ENCODE assay signal across 1 cellular context in the genomic region with DNA sequence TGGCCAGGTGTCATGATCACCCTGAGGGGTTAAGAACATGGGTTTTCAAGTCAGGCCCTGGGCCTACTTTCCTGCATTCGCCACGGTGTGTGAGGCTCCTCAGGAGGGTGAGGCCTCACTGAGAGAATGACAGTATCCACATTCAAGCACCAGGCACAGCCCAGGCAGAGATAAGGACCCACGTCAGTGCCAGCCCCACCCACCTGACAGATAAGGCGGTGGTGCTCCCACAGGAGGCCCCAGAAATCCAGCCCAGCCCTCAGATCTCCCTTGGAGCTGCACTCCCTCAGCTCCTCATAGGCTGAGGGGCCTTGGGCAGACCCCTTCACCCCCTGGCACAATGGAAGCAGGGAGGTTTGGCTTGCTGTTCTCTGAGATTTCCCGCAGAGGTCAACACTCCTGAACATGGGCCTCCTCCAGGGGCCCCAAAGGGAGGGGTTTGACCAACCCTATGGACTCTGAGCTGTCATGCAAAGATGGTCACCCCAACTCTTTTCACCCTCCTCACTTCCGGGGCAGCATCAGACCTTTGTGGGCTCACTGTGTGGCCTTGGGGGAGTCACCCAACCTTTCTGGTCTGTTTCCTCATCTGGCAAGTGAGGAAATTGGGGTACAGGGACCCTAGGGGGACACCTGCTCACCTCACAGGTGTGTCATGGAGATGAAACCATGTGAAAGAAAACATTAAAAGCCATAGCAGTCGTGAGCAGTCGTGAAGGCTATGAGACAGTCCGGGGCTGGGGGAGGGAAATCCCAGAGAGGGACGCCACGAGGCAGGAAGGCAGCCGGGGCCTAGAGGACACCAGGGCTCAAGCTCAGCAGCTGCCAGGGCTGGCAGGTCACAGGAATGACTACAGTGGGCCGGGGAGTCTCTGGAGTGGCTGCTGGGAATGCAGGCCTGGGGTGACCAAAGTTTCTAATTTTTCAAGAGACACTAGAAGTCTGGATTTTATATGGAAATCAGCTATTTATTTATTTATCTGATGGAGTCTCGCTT.
TF ChIP-seq lines count a peak whose summit lies in the region.

No MANE protein-coding gene starts in this region.

TF ChIP-seq in HepG2, 621 proteins besides CTCF, POLR2A, EP300 and RAD21 (continued from another document):
- peak; percentile 29; the same call in 1 of the 2 replicates for TF ChIP-seq HNF4G (IDR thresholded peaks at IDR 0.05; ENCODE audit: borderline replicate concordance, low read depth, low read length)
- no peak for TF ChIP-seq HNF4G (CRISPR knock-in tag; IDR thresholded peaks at IDR 0.05; ENCODE audit: borderline replicate concordance, low read depth)
- TF ChIP-seq HNF4A (CRISPR knock-in tag; IDR thresholded peaks at IDR 0.05) = peak; percentile 57
- TF ChIP-seq ZNF546 (CRISPR knock-in tag; conservative IDR thresholded peaks at IDR 0.05) = no peak
- peak; percentile 57; the same call in 1 of the 2 replicates for TF ChIP-seq ZNF615 (CRISPR knock-in tag; IDR thresholded peaks at IDR 0.05; ENCODE audit: borderline replicate concordance)
- TF ChIP-seq CREB1 (IDR thresholded peaks at IDR 0.05) = no peak
- peak; percentile 57 for TF ChIP-seq CREB1 (CRISPR knock-in tag; IDR thresholded peaks at IDR 0.05)
- no peak for TF ChIP-seq ZNF547 (CRISPR knock-in tag; IDR thresholded peaks at IDR 0.05)
- TF ChIP-seq ZNF292 (CRISPR knock-in tag; IDR thresholded peaks at IDR 0.05; ENCODE audit: borderline replicate concordance, low read depth) = peak; percentile 23; the same call in 1 of the 2 replicates
- TF ChIP-seq GZF1 (CRISPR knock-in tag; IDR thresholded peaks at IDR 0.05) = 0 out of 2 replicates have a peak, but pooled peaks have one; percentile 25
- TF ChIP-seq HNRNPL (IDR thresholded peaks at IDR 0.05; ENCODE audit: low read depth, low read length) = 0 out of 2 replicates have a peak, but pooled peaks have one; percentile 52
- TF ChIP-seq, protein P1, sequence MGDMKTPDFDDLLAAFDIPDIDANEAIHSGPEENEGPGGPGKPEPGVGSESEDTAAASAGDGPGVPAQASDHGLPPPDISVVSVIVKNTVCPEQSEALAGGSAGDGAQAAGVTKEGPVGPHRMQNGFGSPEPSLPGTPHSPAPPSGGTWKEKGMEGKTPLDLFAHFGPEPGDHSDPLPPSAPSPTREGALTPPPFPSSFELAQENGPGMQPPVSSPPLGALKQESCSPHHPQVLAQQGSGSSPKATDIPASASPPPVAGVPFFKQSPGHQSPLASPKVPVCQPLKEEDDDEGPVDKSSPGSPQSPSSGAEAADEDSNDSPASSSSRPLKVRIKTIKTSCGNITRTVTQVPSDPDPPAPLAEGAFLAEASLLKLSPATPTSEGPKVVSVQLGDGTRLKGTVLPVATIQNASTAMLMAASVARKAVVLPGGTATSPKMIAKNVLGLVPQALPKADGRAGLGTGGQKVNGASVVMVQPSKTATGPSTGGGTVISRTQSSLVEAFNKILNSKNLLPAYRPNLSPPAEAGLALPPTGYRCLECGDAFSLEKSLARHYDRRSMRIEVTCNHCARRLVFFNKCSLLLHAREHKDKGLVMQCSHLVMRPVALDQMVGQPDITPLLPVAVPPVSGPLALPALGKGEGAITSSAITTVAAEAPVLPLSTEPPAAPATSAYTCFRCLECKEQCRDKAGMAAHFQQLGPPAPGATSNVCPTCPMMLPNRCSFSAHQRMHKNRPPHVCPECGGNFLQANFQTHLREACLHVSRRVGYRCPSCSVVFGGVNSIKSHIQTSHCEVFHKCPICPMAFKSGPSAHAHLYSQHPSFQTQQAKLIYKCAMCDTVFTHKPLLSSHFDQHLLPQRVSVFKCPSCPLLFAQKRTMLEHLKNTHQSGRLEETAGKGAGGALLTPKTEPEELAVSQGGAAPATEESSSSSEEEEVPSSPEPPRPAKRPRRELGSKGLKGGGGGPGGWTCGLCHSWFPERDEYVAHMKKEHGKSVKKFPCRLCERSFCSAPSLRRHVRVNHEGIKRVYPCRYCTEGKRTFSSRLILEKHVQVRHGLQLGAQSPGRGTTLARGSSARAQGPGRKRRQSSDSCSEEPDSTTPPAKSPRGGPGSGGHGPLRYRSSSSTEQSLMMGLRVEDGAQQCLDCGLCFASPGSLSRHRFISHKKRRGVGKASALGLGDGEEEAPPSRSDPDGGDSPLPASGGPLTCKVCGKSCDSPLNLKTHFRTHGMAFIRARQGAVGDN (CRISPR knock-in tag; IDR thresholded peaks at IDR 0.05) = peak; percentile 69
- TF ChIP-seq ADNP (CRISPR knock-in tag; IDR thresholded peaks at IDR 0.05) = peak; percentile 54; the same call in 1 of the 2 replicates
- peak; percentile 21 for TF ChIP-seq RBM22 (optimal IDR thresholded peaks at IDR 0.05; ENCODE audit: low read length)
- TF ChIP-seq CREM (IDR thresholded peaks at IDR 0.05) = 0 out of 2 replicates have a peak, but pooled peaks have one; percentile 40
- no peak for TF ChIP-seq CREM (CRISPR knock-in tag; IDR thresholded peaks at IDR 0.05)
- 0 out of 2 replicates have a peak, but pooled peaks have one; percentile 8 for TF ChIP-seq KMT2A (CRISPR knock-in tag; IDR thresholded peaks at IDR 0.05)
- peak; percentile 80 for TF ChIP-seq ZMYM3 (CRISPR knock-in tag; IDR thresholded peaks at IDR 0.05)
- TF ChIP-seq CAMTA2 (CRISPR knock-in tag; IDR thresholded peaks at IDR 0.05; ENCODE audit: borderline replicate concordance) = no peak
- peak; percentile 51; the same call in 1 of the 2 replicates for TF ChIP-seq SP5 (CRISPR knock-in tag; IDR thresholded peaks at IDR 0.05; ENCODE audit: borderline replicate concordance, low read depth)
- TF ChIP-seq, protein P2, sequence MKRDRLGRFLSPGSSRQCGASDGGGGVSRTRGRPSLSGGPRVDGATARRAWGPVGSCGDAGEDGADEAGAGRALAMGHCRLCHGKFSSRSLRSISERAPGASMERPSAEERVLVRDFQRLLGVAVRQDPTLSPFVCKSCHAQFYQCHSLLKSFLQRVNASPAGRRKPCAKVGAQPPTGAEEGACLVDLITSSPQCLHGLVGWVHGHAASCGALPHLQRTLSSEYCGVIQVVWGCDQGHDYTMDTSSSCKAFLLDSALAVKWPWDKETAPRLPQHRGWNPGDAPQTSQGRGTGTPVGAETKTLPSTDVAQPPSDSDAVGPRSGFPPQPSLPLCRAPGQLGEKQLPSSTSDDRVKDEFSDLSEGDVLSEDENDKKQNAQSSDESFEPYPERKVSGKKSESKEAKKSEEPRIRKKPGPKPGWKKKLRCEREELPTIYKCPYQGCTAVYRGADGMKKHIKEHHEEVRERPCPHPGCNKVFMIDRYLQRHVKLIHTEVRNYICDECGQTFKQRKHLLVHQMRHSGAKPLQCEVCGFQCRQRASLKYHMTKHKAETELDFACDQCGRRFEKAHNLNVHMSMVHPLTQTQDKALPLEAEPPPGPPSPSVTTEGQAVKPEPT (CRISPR knock-in tag; IDR thresholded peaks at IDR 0.05; ENCODE audit: low read depth) = no peak
- TF ChIP-seq ARNT2 (CRISPR knock-in tag; IDR thresholded peaks at IDR 0.05; ENCODE audit: low read depth) = peak; percentile 49; the same call in 1 of the 2 replicates
- TF ChIP-seq SSRP1 (CRISPR knock-in tag; IDR thresholded peaks at IDR 0.05) = 0 out of 2 replicates have a peak, but pooled peaks have one; percentile 20
- TF ChIP-seq PHF21A (CRISPR knock-in tag; IDR thresholded peaks at IDR 0.05) = 0 out of 2 replicates have a peak, but pooled peaks have one; percentile 28
- peak; percentile 94 for TF ChIP-seq ZNF768 (CRISPR knock-in tag; IDR thresholded peaks at IDR 0.05)
- no peak for TF ChIP-seq ZNF530 (CRISPR knock-in tag; IDR thresholded peaks at IDR 0.05; ENCODE audit: low read depth)
- TF ChIP-seq SUZ12 (IDR thresholded peaks at IDR 0.05; ENCODE audit: low read depth, low read length) = no peak
- TF ChIP-seq ARID2 (CRISPR knock-in tag; IDR thresholded peaks at IDR 0.05; ENCODE audit: borderline replicate concordance) = no peak
- no peak for TF ChIP-seq TAF15 (IDR thresholded peaks at IDR 0.05; ENCODE audit: low read depth, low read length, poor library complexity, severe bottlenecking)
- TF ChIP-seq, protein P3, sequence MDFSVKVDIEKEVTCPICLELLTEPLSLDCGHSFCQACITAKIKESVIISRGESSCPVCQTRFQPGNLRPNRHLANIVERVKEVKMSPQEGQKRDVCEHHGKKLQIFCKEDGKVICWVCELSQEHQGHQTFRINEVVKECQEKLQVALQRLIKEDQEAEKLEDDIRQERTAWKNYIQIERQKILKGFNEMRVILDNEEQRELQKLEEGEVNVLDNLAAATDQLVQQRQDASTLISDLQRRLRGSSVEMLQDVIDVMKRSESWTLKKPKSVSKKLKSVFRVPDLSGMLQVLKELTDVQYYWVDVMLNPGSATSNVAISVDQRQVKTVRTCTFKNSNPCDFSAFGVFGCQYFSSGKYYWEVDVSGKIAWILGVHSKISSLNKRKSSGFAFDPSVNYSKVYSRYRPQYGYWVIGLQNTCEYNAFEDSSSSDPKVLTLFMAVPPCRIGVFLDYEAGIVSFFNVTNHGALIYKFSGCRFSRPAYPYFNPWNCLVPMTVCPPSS (IDR thresholded peaks at IDR 0.05) = no peak
- TF ChIP-seq SP2 (CRISPR knock-in tag; IDR thresholded peaks at IDR 0.05) = no peak
- 0 out of 2 replicates have a peak, but pooled peaks have one; percentile 33 for TF ChIP-seq ATF1 (CRISPR knock-in tag; IDR thresholded peaks at IDR 0.05)
- TF ChIP-seq, protein P4, sequence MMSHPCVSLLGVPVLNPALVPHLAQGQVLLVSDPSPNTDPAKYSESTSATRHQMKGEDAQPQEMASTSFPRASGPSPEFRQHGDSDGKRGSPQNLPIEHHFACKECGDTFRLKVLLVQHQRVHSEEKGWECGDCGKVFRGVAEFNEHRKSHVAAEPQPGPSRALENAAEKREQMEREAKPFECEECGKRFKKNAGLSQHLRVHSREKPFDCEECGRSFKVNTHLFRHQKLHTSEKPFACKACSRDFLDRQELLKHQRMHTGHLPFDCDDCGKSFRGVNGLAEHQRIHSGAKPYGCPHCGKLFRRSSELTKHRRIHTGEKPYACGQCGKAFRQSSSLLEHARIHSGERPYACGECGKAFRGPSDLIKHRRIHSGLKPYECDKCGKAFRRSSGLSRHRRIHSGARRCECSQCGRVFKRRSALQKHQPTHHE (CRISPR knock-in tag; IDR thresholded peaks at IDR 0.05; ENCODE audit: borderline replicate concordance) = 0 out of 2 replicates have a peak, but pooled peaks have one; percentile 27
- TF ChIP-seq FOSL2 (CRISPR knock-in tag; IDR thresholded peaks at IDR 0.05) = 0 out of 2 replicates have a peak, but pooled peaks have one; percentile 19
- TF ChIP-seq HDAC1 (CRISPR knock-in tag; IDR thresholded peaks at IDR 0.05) = peak; percentile 31; the same call in 1 of the 2 replicates
- 0 out of 2 replicates have a peak, but pooled peaks have one; percentile 28 for TF ChIP-seq ZNF75D (CRISPR knock-in tag; IDR thresholded peaks at IDR 0.05; ENCODE audit: borderline replicate concordance)
- TF ChIP-seq, protein P5, sequence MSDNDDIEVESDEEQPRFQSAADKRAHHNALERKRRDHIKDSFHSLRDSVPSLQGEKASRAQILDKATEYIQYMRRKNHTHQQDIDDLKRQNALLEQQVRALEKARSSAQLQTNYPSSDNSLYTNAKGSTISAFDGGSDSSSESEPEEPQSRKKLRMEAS (IDR thresholded peaks at IDR 0.05) = peak; percentile 43; the same call in 1 of the 2 replicates
